In genomic region chr15:74635228-74635627, GRCh38 we compare ENCODE assay signal across 7 cellular contexts. TPM values are rescaled to one million over a fixed set of nuclear protein-coding genes. Genes with fewer than 3 reads are reported as not detected.
DNase-seq lines count a peak whose midpoint lies in the region; ATAC-seq and TF ChIP-seq lines count a peak whose summit lies in the region.

No MANE protein-coding gene starts in this region.

- peaks cover 3% of the 10 kb centered on the region for H3K4me1 ChIP-seq in left ventricle myocardium inferior
- H3K4me1 ChIP-seq in sigmoid colon: no peaks in the 10 kb centered on the region

- DNase-seq in GM12865 (ENCODE audit: low read depth) (peak; percentile 86), SW480 (ENCODE audit: low spot score) (peak; percentile 47), left ventricle myocardium inferior (peak; percentile 44), sigmoid colon (no peak)
- DNase-seq in activated naive CD8-positive, alpha-beta T cell treated with anti-CD3 and anti-CD28 coated beads, Interleukin-2, amount 10 ng/mL, durations not matched to agents 7 days and 5 days: peak; percentile 78

- no peak overlapping the region for H3K27ac Mint-ChIP-seq in activated naive CD8-positive, alpha-beta T cell treated with anti-CD3 and anti-CD28 coated beads, Interleukin-2, amount 10 ng/mL, durations not matched to agents 7 days and 5 days

- peak; percentile 99 for TF ChIP-seq RAD21 in Ishikawa (IDR thresholded peaks at IDR 0.05; ENCODE audit: low read depth)

- no peaks in the 10 kb centered on the region for H3K27me3 ChIP-seq in left ventricle myocardium inferior (ENCODE audit: low read depth)
- no peaks in the 10 kb centered on the region for H3K27me3 ChIP-seq in sigmoid colon

- ATAC-seq in activated naive CD8-positive, alpha-beta T cell treated with anti-CD3 and anti-CD28 coated beads, Interleukin-2, amount 10 ng/mL, durations not matched to agents 7 days and 5 days (ENCODE audit: low read depth): peak; percentile 80
- no peak for ATAC-seq in HG03439 (IDR thresholded peaks at IDR 0.05; ENCODE audit: unreplicated experiment)

- no peak overlapping the region for H3K4me3 Mint-ChIP-seq in activated naive CD8-positive, alpha-beta T cell treated with anti-CD3 and anti-CD28 coated beads, Interleukin-2, amount 10 ng/mL, durations not matched to agents 7 days and 5 days

- H3K27me3 Mint-ChIP-seq in activated naive CD8-positive, alpha-beta T cell treated with anti-CD3 and anti-CD28 coated beads, Interleukin-2, amount 10 ng/mL, durations not matched to agents 7 days and 5 days: no peaks in the 10 kb centered on the region

- intact Hi-C loops in left ventricle myocardium inferior (cut with micrococcal nuclease) (loop anchor here (5.0 to 10.0 kb wide), 2 partner anchors 132 to 260 kb away; no protein-coding TSS in a partner anchor), sigmoid colon (cut with DNase I) (loop anchor here (1.0 to 10.0 kb wide), 2 partner anchors 134 to 320 kb away; partner anchors contain the start of gene RPP25)

- no peaks in the 10 kb centered on the region for H3K9me3 ChIP-seq in left ventricle myocardium inferior (replicated peaks)
- no peaks in the 10 kb centered on the region for H3K9me3 ChIP-seq in sigmoid colon

- peaks cover 93% of the 10 kb centered on the region for H3K36me3 ChIP-seq in left ventricle myocardium inferior
- H3K36me3 ChIP-seq in sigmoid colon: peaks cover 31 to 97% (median 58%) of the 10 kb centered on the region in 4 donors

- TF ChIP-seq POLR2A in sigmoid colon (IDR thresholded peaks at IDR 0.05): no peak

- H3K4me3 ChIP-seq in GM12865 (ENCODE audit: low read depth, low read length) (no peak overlapping the region), left ventricle myocardium inferior (no peak overlapping the region), sigmoid colon (no peak overlapping the region)

- H3K36me3 Mint-ChIP-seq in activated naive CD8-positive, alpha-beta T cell treated with anti-CD3 and anti-CD28 coated beads, Interleukin-2, amount 10 ng/mL, durations not matched to agents 7 days and 5 days: peaks cover 18% of the 10 kb centered on the region

- TF ChIP-seq EP300 in Ishikawa (IDR thresholded peaks at IDR 0.05; ENCODE audit: borderline replicate concordance) (no peak), sigmoid colon (IDR thresholded peaks at IDR 0.05) (no peak)

- H3K27ac ChIP-seq in left ventricle myocardium inferior (replicated peaks) (no peak overlapping the region), sigmoid colon (no peak overlapping the region)

- peak; percentile 93 for TF ChIP-seq CTCF in GM12865 (IDR thresholded peaks at IDR 0.05; ENCODE audit: insufficient read depth, low read depth, low read length, missing control alignments)
- TF ChIP-seq CTCF in left ventricle myocardium inferior (IDR thresholded peaks at IDR 0.05; ENCODE audit: borderline replicate concordance): peak; percentile 90
- TF ChIP-seq CTCF in sigmoid colon (IDR thresholded peaks at IDR 0.05): peak; percentile 72 to 88 (median 84)

- no peaks in the 10 kb centered on the region for H3K9me3 Mint-ChIP-seq in activated naive CD8-positive, alpha-beta T cell treated with anti-CD3 and anti-CD28 coated beads, Interleukin-2, amount 10 ng/mL, durations not matched to agents 7 days and 5 days

- 12 to 27% methylated on average over 5 of the region's 5 CpGs for WGBS in sigmoid colon, 2 donors

- POLR2A ChIA-PET in activated naive CD8-positive, alpha-beta T cell treated with anti-CD3 and anti-CD28 coated beads, Interleukin-2, amount 10 ng/mL, durations not matched to agents 7 days and 5 days (lab: Charles Lee): interaction anchor here (1.7 kb wide), 1 partner anchor 134 kb away, joined by 6 read pairs; no protein-coding TSS in a partner anchor

- peaks cover 11% of the 10 kb centered on the region for H3K4me1 Mint-ChIP-seq in activated naive CD8-positive, alpha-beta T cell treated with anti-CD3 and anti-CD28 coated beads, Interleukin-2, amount 10 ng/mL, durations not matched to agents 7 days and 5 days

TF ChIP-seq in Ishikawa, 13 proteins besides CTCF, POLR2A, EP300 and RAD21:
- TF ChIP-seq ZBTB7A (IDR thresholded peaks at IDR 0.05; ENCODE audit: low read depth): no peak
- no peak for TF ChIP-seq CREB1 (IDR thresholded peaks at IDR 0.05; ENCODE audit: low read depth)
- no peak for TF ChIP-seq TAF1 (IDR thresholded peaks at IDR 0.05; ENCODE audit: low read depth)
- TF ChIP-seq TCF12 (IDR thresholded peaks at IDR 0.05; ENCODE audit: low read depth): no peak
- TF ChIP-seq NFIC (IDR thresholded peaks at IDR 0.05): no peak
- no peak for TF ChIP-seq MAX (IDR thresholded peaks at IDR 0.05)
- no peak for TF ChIP-seq EGR1 (IDR thresholded peaks at IDR 0.05)
- no peak for TF ChIP-seq USF1 (IDR thresholded peaks at IDR 0.05)
- TF ChIP-seq FOXM1 (IDR thresholded peaks at IDR 0.05; ENCODE audit: borderline replicate concordance, low read depth): no peak
- TF ChIP-seq REST (IDR thresholded peaks at IDR 0.05; ENCODE audit: low read depth): no peak
- TF ChIP-seq TEAD4 (IDR thresholded peaks at IDR 0.05): no peak
- TF ChIP-seq YY1 (IDR thresholded peaks at IDR 0.05; ENCODE audit: low read depth): no peak
- TF ChIP-seq CEBPB (IDR thresholded peaks at IDR 0.05): no peak

RNA-seq across cellular contexts. Expression of gene CLK3, which starts 19.6 kb away (rescaled TPM):
- 100 to 1,000 TPM; 134 to 148 TPM for total RNA-seq in activated naive CD8-positive, alpha-beta T cell treated with anti-CD3 and anti-CD28 coated beads, Interleukin-2, amount 10 ng/mL, durations not matched to agents 7 days and 5 days
- total RNA-seq in left ventricle myocardium inferior (53.1 TPM), sigmoid colon (100 to 1,000 TPM in 3 of 4 donors, 10 to 100 TPM in 1; 73.1 to 124 (median 115) TPM)
- 10 to 100 TPM; 59.5 to 75.5 (median 60.1) TPM for polyA plus RNA-seq in sigmoid colon
